Comparison of ENCODE assay signal across 22 cellular contexts in the genomic region with DNA sequence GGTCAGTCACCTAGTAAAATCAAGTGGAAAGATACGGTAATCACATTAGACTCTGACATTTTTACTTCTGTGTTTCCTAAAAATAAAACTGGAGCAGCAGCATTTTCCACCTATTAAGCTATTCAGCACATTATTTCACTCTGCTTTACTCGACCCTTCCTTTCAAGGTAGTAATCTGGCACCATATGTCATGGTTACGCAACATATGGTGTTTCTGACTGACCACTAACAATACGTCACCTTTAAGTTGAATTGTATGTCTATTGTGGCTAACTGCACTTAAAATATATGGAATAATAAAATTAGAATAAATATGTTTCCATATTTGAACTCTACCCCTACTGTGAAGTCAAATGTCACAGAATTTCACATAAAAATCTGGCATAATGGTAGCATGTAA.
"Had no signal": no experiment of that assay in that cellular context is flagged by ENCODE, and none has a peak within 500 bp of the region (broad histone marks: within the 10 kb centered on the region; RNA-seq: fewer than 3 reads in every experiment).

No MANE protein-coding gene starts in this region.

- H3K27ac ChIP-seq: esophagus squamous epithelium, foreskin keratinocyte, hepatocyte, left ventricle myocardium inferior, lower lobe of right lung, neural progenitor cell, pancreas, suprapubic skin, thyroid gland had no signal

- H3K36me3 Mint-ChIP-seq: memory B cell; natural killer cell treated with Interleukin-12 subunit alpha and Interleukin-12 subunit beta and Interleukin-15 and Interleukin-18, amount 100 ng/mL, for 72 hours had no signal

- H3K4me1 Mint-ChIP-seq: memory B cell, mesothelial cell of epicardium, neural progenitor cell had no signal

- H3K4me3 Mint-ChIP-seq: dendritic cell treated with granulocyte-macrophage colony-stimulating factor and Interleukin-4, amounts not matched to agents 40 ng/mL and 50 ng/mL, for 4 days; memory B cell; mesothelial cell of epicardium; natural killer cell treated with Interleukin-12 subunit alpha and Interleukin-12 subunit beta and Interleukin-15 and Interleukin-18, amount 100 ng/mL, for 72 hours; neural progenitor cell; type B pancreatic cell had no signal

- H3K9me3 Mint-ChIP-seq: dendritic cell treated with granulocyte-macrophage colony-stimulating factor and Interleukin-4, amounts not matched to agents 40 ng/mL and 50 ng/mL, for 4 days; memory B cell; mesothelial cell of epicardium; neural progenitor cell; type B pancreatic cell had no signal

- H3K27ac Mint-ChIP-seq: dendritic cell treated with granulocyte-macrophage colony-stimulating factor and Interleukin-4, amounts not matched to agents 40 ng/mL and 50 ng/mL, for 4 days; memory B cell; mesothelial cell of epicardium; natural killer cell treated with Interleukin-12 subunit alpha and Interleukin-12 subunit beta and Interleukin-15 and Interleukin-18, amount 100 ng/mL, for 72 hours; neural progenitor cell; progenitor cell of endocrine pancreas; type B pancreatic cell had no signal

- DNase-seq: esophagus squamous epithelium; foreskin keratinocyte; head of caudate nucleus; kidney; left cardiac atrium; left ventricle myocardium inferior; lower lobe of right lung; occipital lobe; pancreas; right cardiac atrium; stimulated activated CD4-positive, alpha-beta T cell treated with anti-CD3 and anti-CD28 coated beads, Interleukin-2, amount 100 ng/mL, for 48 hours; stimulated activated naive CD4-positive, alpha-beta T cell treated with Interleukin-2 at 50 U/mL for 16 hours; thyroid gland had no signal

- H3K27me3 Mint-ChIP-seq: dendritic cell treated with granulocyte-macrophage colony-stimulating factor and Interleukin-4, amounts not matched to agents 40 ng/mL and 50 ng/mL, for 4 days; memory B cell; natural killer cell treated with Interleukin-12 subunit alpha and Interleukin-12 subunit beta and Interleukin-15 and Interleukin-18, amount 100 ng/mL, for 72 hours; progenitor cell of endocrine pancreas; type B pancreatic cell had no signal
